Comparison of ENCODE assay signal across 8 cellular contexts in genomic region chr19:23395041-23395721, GRCh38. TPM values are rescaled to one million over a fixed set of nuclear protein-coding genes. Genes with fewer than 3 reads are reported as not detected.
DNase-seq lines count a peak whose midpoint lies in the region; ATAC-seq and TF ChIP-seq lines count a peak whose summit lies in the region.

TSS of gene ZNF91 (minus strand) at chr19:23395471. CDS start at chr19:23395354, 117 bp downstream.

- peak within 1 kb of the TSS; percentile 96 for H3K4me3 Mint-ChIP-seq in dendritic cell treated with granulocyte-macrophage colony-stimulating factor and Interleukin-4, amounts not matched to agents 40 ng/mL and 50 ng/mL, for 4 days

- DNase-seq in AG08396 (ENCODE audit: low spot score) (peak; percentile 85), NCI-H446 treated with DMSO at 0.1 percent for 48 hours (lab: John Stamatoyannopoulos, UW) (peak; percentile 69), left lung (peak; percentile 92 to 96)
- DNase-seq in activated CD4-positive, alpha-beta T cell treated with anti-CD3 and anti-CD28 coated beads, Interleukin-2, amount 50 U/mL, for 24 hours (ENCODE audit: low read depth in 1 of 2, low spot score in 1 of 2), result peak; percentile 68 to 92
- DNase-seq in stimulated activated CD4-positive, alpha-beta T cell treated with anti-CD3 and anti-CD28 coated beads, Interleukin-2, amount 100 ng/mL, for 48 hours, result peak; percentile 80 to 81

- peak within 1 kb of the TSS; percentile 89 to 91 for H3K27ac ChIP-seq in left lung

- H3K9me3 Mint-ChIP-seq in dendritic cell treated with granulocyte-macrophage colony-stimulating factor and Interleukin-4, amounts not matched to agents 40 ng/mL and 50 ng/mL, for 4 days, result peaks cover 58% of the 10 kb centered on the region

- peaks cover 53% of the 10 kb centered on the region for H3K36me3 Mint-ChIP-seq in dendritic cell treated with granulocyte-macrophage colony-stimulating factor and Interleukin-4, amounts not matched to agents 40 ng/mL and 50 ng/mL, for 4 days (ENCODE audit: low read depth)

- H3K4me1 Mint-ChIP-seq in dendritic cell treated with granulocyte-macrophage colony-stimulating factor and Interleukin-4, amounts not matched to agents 40 ng/mL and 50 ng/mL, for 4 days (ENCODE audit: low read depth), result peaks cover 8% of the 10 kb centered on the region

- no peak for TF ChIP-seq CTCF in left lung (IDR thresholded peaks at IDR 0.05)

- H3K4me1 ChIP-seq in left lung, result peaks cover 7 to 32% of the 10 kb centered on the region in 2 donors

- peaks cover 0 to 1% of the 10 kb centered on the region in 2 donors for H3K9me3 ChIP-seq in left lung

- intact Hi-C loops in dendritic cell treated with granulocyte-macrophage colony-stimulating factor and Interleukin-4, amounts not matched to agents 40 ng/mL and 50 ng/mL, for 4 days (cut with micrococcal nuclease), result loop anchor here (10.0 kb wide), 3 partner anchors 120 to 290 kb away; partner anchors contain the start of gene ZNF675
- intact Hi-C loops in left lung (cut with DNase I), result no loop called here

- ATAC-seq in GM18907 (IDR thresholded peaks at IDR 0.05; ENCODE audit: unreplicated experiment) (peak; percentile 98), HG03159 (IDR thresholded peaks at IDR 0.05; ENCODE audit: unreplicated experiment) (peak; percentile 97), left lung (peak; percentile 98)

- no peaks in the 10 kb centered on the region for H3K27me3 ChIP-seq in left lung

- H3K36me3 ChIP-seq in left lung, result peaks cover 0 to 3% of the 10 kb centered on the region in 2 donors

- H3K27me3 Mint-ChIP-seq in dendritic cell treated with granulocyte-macrophage colony-stimulating factor and Interleukin-4, amounts not matched to agents 40 ng/mL and 50 ng/mL, for 4 days, result no peaks in the 10 kb centered on the region

- H3K4me3 ChIP-seq in left lung, result peak within 1 kb of the TSS; percentile 63 to 64

- peak within 1 kb of the TSS; percentile 99 for H3K27ac Mint-ChIP-seq in dendritic cell treated with granulocyte-macrophage colony-stimulating factor and Interleukin-4, amounts not matched to agents 40 ng/mL and 50 ng/mL, for 4 days

RNA-seq across cellular contexts. Expression of gene ZNF91, which starts in this region (rescaled TPM):
- total RNA-seq in left lung, result 10 to 100 TPM; 36.8 to 48.4 TPM

Comparison
In these comparisons a context has a peak if more than half of its experiments do, and no peak if none do; other contexts are left out.
1. Peak in every context shown above with its lines: DNase-seq, ATAC-seq, H3K4me3 ChIP-seq and H3K27ac ChIP-seq.